Comparison of ENCODE assay signal across 8 cellular contexts in the genomic region with DNA sequence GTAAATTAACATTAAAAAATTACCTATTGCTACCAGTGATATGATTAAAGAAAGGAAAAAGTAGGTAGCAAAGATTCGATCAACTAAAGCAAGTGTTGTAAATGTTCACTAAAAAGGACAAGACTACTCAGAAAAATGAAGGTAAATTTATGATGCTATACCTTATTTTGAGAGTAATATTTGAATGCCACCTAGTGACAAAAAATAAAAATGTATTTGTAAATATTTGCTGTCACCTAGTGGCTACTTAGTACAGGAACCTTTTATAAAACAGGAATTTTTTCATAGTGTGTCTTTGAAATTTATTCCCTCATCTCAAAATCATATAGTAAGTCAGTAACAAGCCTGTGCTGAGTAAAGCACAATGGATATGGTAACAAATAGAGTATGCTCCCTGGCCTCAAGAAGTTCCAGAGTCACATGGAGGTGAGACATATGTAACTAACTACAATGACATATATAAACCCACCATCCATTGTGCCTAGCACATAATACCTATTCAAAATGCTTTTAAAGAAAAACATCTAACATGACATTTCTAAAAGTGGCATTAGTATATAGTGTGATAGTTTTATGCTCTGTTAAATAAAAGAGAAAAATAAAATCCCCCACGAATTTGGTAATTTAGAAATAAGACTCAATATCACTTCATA.
A peak's percentile ranks its signal among the peaks of the same experiment; 100 is the strongest.
DNase-seq lines count a peak whose midpoint lies in the region; ATAC-seq and TF ChIP-seq lines count a peak whose summit lies in the region.

No MANE protein-coding gene starts in this region.

- H3K4me3 ChIP-seq in choroid plexus epithelial cell (ENCODE audit: low read depth, low read length) (no peak overlapping the region), stomach (no peak overlapping the region)

- no peaks in the 10 kb centered on the region for H3K27me3 Mint-ChIP-seq in T-cell
- no peaks in the 10 kb centered on the region for H3K27me3 Mint-ChIP-seq in activated T-helper 1 cell treated with anti-CD3 and anti-CD28 coated beads, Interleukin-12 subunit alpha, Interleukin-12 subunit beta, Interleukin-2, Interleukin-4 antibody, amounts not matched to agents 30 ng/mL and 10 ng/mL and 1 ng/mL, durations not matched to agents 14 hours and 24 hours and 36 hours (ENCODE audit: insufficient read depth)

- TF ChIP-seq POLR2A in stomach (IDR thresholded peaks at IDR 0.05), result no peak

- ATAC-seq in HG02973 (IDR thresholded peaks at IDR 0.05; ENCODE audit: unreplicated experiment) (peak; percentile 55), T-cell (replicated peaks in 1 of 4) (no peak)

- no peaks in the 10 kb centered on the region for H3K9me3 ChIP-seq in stomach

- CTCF ChIA-PET in T-cell (lab: Charles Lee), result interaction anchor here in 1 of 2 donors (1.0 to 1.9 kb wide), 2 partner anchors 656 to 790 kb away, joined by 4 to 7 read pairs; no protein-coding TSS in a partner anchor

- H3K4me1 Mint-ChIP-seq in T-cell, result no peaks in the 10 kb centered on the region
- no peaks in the 10 kb centered on the region for H3K4me1 Mint-ChIP-seq in activated T-helper 1 cell treated with anti-CD3 and anti-CD28 coated beads, Interleukin-12 subunit alpha, Interleukin-12 subunit beta, Interleukin-2, Interleukin-4 antibody, amounts not matched to agents 30 ng/mL and 10 ng/mL and 1 ng/mL, durations not matched to agents 14 hours and 24 hours and 36 hours (ENCODE audit: low read depth)

- no peak overlapping the region for H3K27ac ChIP-seq in stomach

- H3K27me3 ChIP-seq in stomach, result no peaks in the 10 kb centered on the region

- intact Hi-C loops in stomach (cut with DNase I; ENCODE audit: low total_unique reads), result no loop called here
- intact Hi-C loops in activated T-helper 1 cell treated with anti-CD3 and anti-CD28 coated beads, Interleukin-12 subunit alpha, Interleukin-12 subunit beta, Interleukin-2, Interleukin-4 antibody, amounts not matched to agents 30 ng/mL and 10 ng/mL and 1 ng/mL, durations not matched to agents 14 hours and 24 hours and 36 hours (cut with micrococcal nuclease), result no loop called here

- 81 to 89% (median 83%) methylated on average over 2 of the region's 2 CpGs for WGBS in stomach, 5 donors

- no peak overlapping the region for H3K4me3 Mint-ChIP-seq in T-cell
- no peak overlapping the region for H3K4me3 Mint-ChIP-seq in activated T-helper 1 cell treated with anti-CD3 and anti-CD28 coated beads, Interleukin-12 subunit alpha, Interleukin-12 subunit beta, Interleukin-2, Interleukin-4 antibody, amounts not matched to agents 30 ng/mL and 10 ng/mL and 1 ng/mL, durations not matched to agents 14 hours and 24 hours and 36 hours

- no peaks in the 10 kb centered on the region for H3K4me1 ChIP-seq in stomach

- POLR2A ChIA-PET in T-cell (lab: Charles Lee), result no interaction called here

- H3K36me3 Mint-ChIP-seq in T-cell, result peaks cover 20% of the 10 kb centered on the region
- H3K36me3 Mint-ChIP-seq in activated T-helper 1 cell treated with anti-CD3 and anti-CD28 coated beads, Interleukin-12 subunit alpha, Interleukin-12 subunit beta, Interleukin-2, Interleukin-4 antibody, amounts not matched to agents 30 ng/mL and 10 ng/mL and 1 ng/mL, durations not matched to agents 14 hours and 24 hours and 36 hours (ENCODE audit: low read depth), result peaks cover 5% of the 10 kb centered on the region

- H3K36me3 ChIP-seq in stomach, result peaks cover 0 to 20% (median 3%) of the 10 kb centered on the region in 4 donors

- TF ChIP-seq EP300 in stomach (IDR thresholded peaks at IDR 0.05), result no peak

- DNase-seq in GF-D8 (lab: John Stamatoyannopoulos, UW) (peak; percentile 26), NCI-H345 (lab: John Stamatoyannopoulos, UW) (peak; percentile 31), choroid plexus epithelial cell (ENCODE audit: low read depth) (peak; percentile 51), stomach (no peak), T-cell (no peak), GOT3 (lab: John Stamatoyannopoulos, UW) (no peak)
- no peak for DNase-seq in activated T-helper 1 cell treated with anti-CD3 and anti-CD28 coated beads, Interleukin-12 subunit alpha, Interleukin-12 subunit beta, Interleukin-2, Interleukin-4 antibody, amounts not matched to agents 30 ng/mL and 10 ng/mL and 1 ng/mL, durations not matched to agents 14 hours and 24 hours and 36 hours (ENCODE audit: low spot score)

- H3K27ac Mint-ChIP-seq in T-cell, result no peak overlapping the region
- H3K27ac Mint-ChIP-seq in activated T-helper 1 cell treated with anti-CD3 and anti-CD28 coated beads, Interleukin-12 subunit alpha, Interleukin-12 subunit beta, Interleukin-2, Interleukin-4 antibody, amounts not matched to agents 30 ng/mL and 10 ng/mL and 1 ng/mL, durations not matched to agents 14 hours and 24 hours and 36 hours, result no peak overlapping the region

- peak; percentile 67 for TF ChIP-seq CTCF in choroid plexus epithelial cell (conservative IDR thresholded peaks at IDR 0.05; ENCODE audit: low read depth, low read length)
- TF ChIP-seq CTCF in stomach (IDR thresholded peaks at IDR 0.05), result peak in 4 of 7 experiments; percentile 20 to 55 (median 33)

- H3K9me3 Mint-ChIP-seq in T-cell, result no peaks in the 10 kb centered on the region
- H3K9me3 Mint-ChIP-seq in activated T-helper 1 cell treated with anti-CD3 and anti-CD28 coated beads, Interleukin-12 subunit alpha, Interleukin-12 subunit beta, Interleukin-2, Interleukin-4 antibody, amounts not matched to agents 30 ng/mL and 10 ng/mL and 1 ng/mL, durations not matched to agents 14 hours and 24 hours and 36 hours, result no peaks in the 10 kb centered on the region

Comparison
In these comparisons a context has a peak if more than half of its experiments do, and no peak if none do; other contexts are left out.
1. DNase-seq: peak in GF-D8 (single experiment), NCI-H345 (single experiment) and choroid plexus epithelial cell (single experiment); none in stomach (single experiment), T-cell (0 of 34), activated T-helper 1 cell treated with anti-CD3 and anti-CD28 coated beads, Interleukin-12 subunit alpha, Interleukin-12 subunit beta, Interleukin-2, Interleukin-4 antibody, amounts not matched to agents 30 ng/mL and 10 ng/mL and 1 ng/mL, durations not matched to agents 14 hours and 24 hours and 36 hours (single experiment) and GOT3 (single experiment).